ENCODE assay signal across 35 cellular contexts in genomic region chr4:68929076-68929737, GRCh38. TPM values are rescaled to one million over a fixed set of nuclear protein-coding genes. Genes with fewer than 3 reads are reported as not detected.
"Had no signal": no experiment of that assay in that cellular context is flagged by ENCODE, and none has a peak within 500 bp of the region (broad histone marks: within the 10 kb centered on the region; RNA-seq: fewer than 3 reads in every experiment).

No MANE protein-coding gene starts in this region.

- H3K4me1 ChIP-seq: adrenal gland, body of pancreas, esophagus muscularis mucosa, foreskin keratinocyte, gastrocnemius medialis, heart left ventricle had no signal

- ATAC-seq: activated CD4-positive, alpha-beta T cell treated with anti-CD3 and anti-CD28 coated beads for 36 hours; activated CD8-positive, alpha-beta memory T cell treated with anti-CD3 and anti-CD28 coated beads, Interleukin-2, amount 10 ng/mL, durations not matched to agents 7 days and 5 days; activated CD8-positive, alpha-beta T cell treated with anti-CD3 and anti-CD28 coated beads, Interleukin-2, amount 10 ng/mL, durations not matched to agents 7 days and 5 days; activated naive CD8-positive, alpha-beta T cell treated with anti-CD3 and anti-CD28 coated beads, Interleukin-2, amount 50 U/mL, for 24 hours; body of pancreas; effector memory CD8-positive, alpha-beta T cell; foreskin keratinocyte; gastrocnemius medialis; heart left ventricle; T-helper 17 cell had no signal

- H3K4me3 ChIP-seq: adrenal gland, body of pancreas, esophagus muscularis mucosa, gastrocnemius medialis, heart left ventricle had no signal

- DNase-seq: activated CD4-positive, alpha-beta memory T cell treated with anti-CD3 and anti-CD28 coated beads for 36 hours; activated CD4-positive, alpha-beta T cell treated with anti-CD3 and anti-CD28 coated beads for 36 hours; activated CD4-positive, alpha-beta T cell treated with anti-CD3 and anti-CD28 coated beads, Interleukin-2, amount 10 ng/mL, durations not matched to agents 24 days and 14 days; activated CD4-positive, CD25-positive, alpha-beta regulatory T cell; activated CD4-positive, CD25-positive, alpha-beta regulatory T cell treated with anti-CD3 and anti-CD28 coated beads, Interleukin-2, amount 50 U/mL, for 72 hours; activated CD8-positive, alpha-beta memory T cell treated with anti-CD3 and anti-CD28 coated beads, Interleukin-2, amount 10 ng/mL, durations not matched to agents 7 days and 5 days; activated CD8-positive, alpha-beta memory T cell treated with anti-CD3 and anti-CD28 coated beads, Interleukin-2, amount 50 U/mL, for 4 hours; activated CD8-positive, alpha-beta T cell treated with anti-CD3 and anti-CD28 coated beads, Interleukin-2, amount 10 ng/mL, durations not matched to agents 7 days and 5 days; activated effector memory CD4-positive, alpha-beta T cell treated with anti-CD3 and anti-CD28 coated beads, Interleukin-2, amount 50 U/mL, for 16 hours; activated naive CD4-positive, alpha-beta T cell treated with anti-CD3 and anti-CD28 coated beads for 36 hours; activated naive CD8-positive, alpha-beta T cell treated with anti-CD3 and anti-CD28 coated beads for 36 hours; activated naive CD8-positive, alpha-beta T cell treated with anti-CD3 and anti-CD28 coated beads, Interleukin-2, amount 50 U/mL, for 24 hours; activated T-cell treated with anti-CD3 and anti-CD28 coated beads, Interleukin-2, amount 50 U/mL, for 1 hour; activated T-cell treated with anti-CD3 and anti-CD28 coated beads, Interleukin-2, amount 50 U/mL, for 48 hours; adrenal gland; amygdala; aorta; body of pancreas; caudate nucleus; cortex of kidney; dermis blood vessel endothelial cell; effector CD4-positive, alpha-beta T cell; effector memory CD8-positive, alpha-beta T cell; erythroblast; foreskin keratinocyte; gastrocnemius medialis; glutamatergic neuron; heart left ventricle; T-helper 17 cell; T1000 had no signal

- H3K27ac ChIP-seq: adrenal gland, body of pancreas, esophagus muscularis mucosa, foreskin keratinocyte, gastrocnemius medialis, heart left ventricle had no signal

- H3K36me3 ChIP-seq: adrenal gland, esophagus muscularis mucosa, gastrocnemius medialis, heart left ventricle had no signal

- H3K9me3 ChIP-seq: body of pancreas, gastrocnemius medialis had no signal

- H3K27me3 ChIP-seq: adrenal gland, body of pancreas, esophagus muscularis mucosa, foreskin keratinocyte, gastrocnemius medialis, heart left ventricle had no signal

RNA-seq across cellular contexts. Expression of gene UGT2A3, which starts 22.4 kb away (rescaled TPM):
- total RNA-seq: activated CD4-positive, alpha-beta memory T cell treated with anti-CD3 and anti-CD28 coated beads for 36 hours; activated CD4-positive, alpha-beta T cell treated with anti-CD3 and anti-CD28 coated beads for 36 hours; activated CD4-positive, alpha-beta T cell treated with anti-CD3 and anti-CD28 coated beads, Interleukin-2, amount 10 ng/mL, durations not matched to agents 24 days and 14 days; activated CD8-positive, alpha-beta memory T cell treated with anti-CD3 and anti-CD28 coated beads for 36 hours; activated CD8-positive, alpha-beta memory T cell treated with anti-CD3 and anti-CD28 coated beads, Interleukin-2, amount 10 ng/mL, durations not matched to agents 7 days and 5 days; activated CD8-positive, alpha-beta T cell treated with anti-CD3 and anti-CD28 coated beads, Interleukin-2, amount 10 ng/mL, durations not matched to agents 7 days and 5 days; activated naive CD4-positive, alpha-beta T cell treated with anti-CD3 and anti-CD28 coated beads for 36 hours; activated naive CD8-positive, alpha-beta T cell treated with anti-CD3 and anti-CD28 coated beads for 36 hours; activated T-helper 1 cell treated with anti-CD3 and anti-CD28 coated beads, Interleukin-12 subunit alpha, Interleukin-12 subunit beta, Interleukin-2, Interleukin-4 antibody, amounts not matched to agents 30 ng/mL and 10 ng/mL and 1 ng/mL, durations not matched to agents 14 hours and 24 hours and 36 hours; activated T-helper 2 cell treated with anti-CD3 and anti-CD28 coated beads, Interferon-gamma antibody, Interleukin-2, Interleukin-4, amounts not matched to agents 10 μg/mL and 5 μg/mL and 100 μg/mL, durations not matched to agents 14 hours and 24 hours and 36 hours; aorta; chondrocyte; esophagus muscularis mucosa; foreskin keratinocyte; heart left ventricle; T-helper 17 cell had no signal
- polyA plus RNA-seq: adrenal gland, foreskin keratinocyte, heart left ventricle had no signal
